26 cellular contexts compared by ENCODE assay signal in the genomic region with DNA sequence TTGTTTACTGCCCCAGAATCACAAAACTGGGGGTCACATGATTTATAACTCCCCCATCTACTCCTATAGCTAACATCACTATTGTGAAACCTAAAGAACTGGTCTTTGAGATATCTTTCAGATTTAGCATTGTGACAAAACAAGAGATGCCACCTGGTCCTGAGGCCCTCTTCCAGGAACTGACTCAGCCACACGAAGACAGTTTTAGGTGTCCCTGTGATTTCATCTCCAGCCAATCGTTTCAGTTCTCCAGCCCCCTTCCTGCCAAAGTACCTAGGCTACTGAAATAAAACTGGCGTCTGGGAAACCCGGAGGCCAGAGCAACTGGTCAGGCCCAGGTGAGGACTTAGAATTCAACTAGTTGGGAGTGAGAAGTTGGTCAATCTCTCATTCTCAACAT.
"Had no signal": no experiment of that assay in that cellular context is flagged by ENCODE, and none has a peak within 500 bp of the region (broad histone marks: within the 10 kb centered on the region; RNA-seq: fewer than 3 reads in every experiment).

No MANE protein-coding gene starts in this region.

- H3K4me1 ChIP-seq: gastrocnemius medialis, testis, tibial nerve, upper lobe of right lung, vagina had no signal

- H3K9me3 ChIP-seq: esophagus muscularis mucosa, gastrocnemius medialis, heart right ventricle, right atrium auricular region, sigmoid colon, testis, tibial nerve, upper lobe of right lung, vagina had no signal

- ATAC-seq: gastrocnemius medialis; heart right ventricle; left lobe of liver; naive thymus-derived CD4-positive, alpha-beta T cell; stimulated activated naive B cell treated with anti-CD40 and anti-IgM and Interleukin-4, amounts not matched to agents 10 μg/mL and 1 μg/mL and 100 μg/mL, for 72 hours; stimulated activated naive CD8-positive, alpha-beta T cell treated with anti-CD3 and anti-CD28 coated beads, Interleukin-15, amount 100 ng/mL, for 72 hours; upper lobe of right lung had no signal

- FAIRE-seq: endometrium, islet of Langerhans had no signal

- H3K27me3 ChIP-seq: dorsolateral prefrontal cortex, esophagus muscularis mucosa, gastrocnemius medialis, heart right ventricle, right atrium auricular region, sigmoid colon, testis, tibial nerve, upper lobe of right lung, vagina had no signal

- H3K36me3 ChIP-seq: gastrocnemius medialis, right atrium auricular region, upper lobe of right lung, vagina had no signal

- H3K9me3 Mint-ChIP-seq: stimulated activated naive B cell treated with anti-CD40 and anti-IgM and Interleukin-4, amounts not matched to agents 10 μg/mL and 1 μg/mL and 100 μg/mL, for 72 hours had no signal

- H3K27me3 Mint-ChIP-seq: naive thymus-derived CD4-positive, alpha-beta T cell; stimulated activated naive B cell treated with anti-CD40 and anti-IgM and Interleukin-4, amounts not matched to agents 10 μg/mL and 1 μg/mL and 100 μg/mL, for 72 hours; stimulated activated naive CD8-positive, alpha-beta T cell treated with anti-CD3 and anti-CD28 coated beads, Interleukin-15, amount 100 ng/mL, for 72 hours had no signal

- H3K4me1 Mint-ChIP-seq: neural crest cell had no signal

- DNase-seq: dorsolateral prefrontal cortex; effector memory CD4-positive, alpha-beta T cell; gastrocnemius medialis; heart right ventricle; hypothalamus; kidney glomerular epithelial cell; mammary epithelial cell; naive thymus-derived CD4-positive, alpha-beta T cell; posterior cingulate gyrus; sigmoid colon; stimulated activated CD4-positive, alpha-beta T cell treated with anti-CD3 and anti-CD28 coated beads, Interleukin-2, amount 100 ng/mL, for 24 hours; stimulated activated CD4-positive, alpha-beta T cell treated with anti-CD3 and anti-CD28 coated beads, Interleukin-4, amount 100 ng/mL, for 4 hours; stimulated activated naive B cell treated with anti-CD40 and anti-IgM and Interleukin-4, amounts not matched to agents 10 μg/mL and 1 μg/mL and 100 μg/mL, for 72 hours; stimulated activated naive CD8-positive, alpha-beta T cell treated with anti-CD3 and anti-CD28 coated beads, Interleukin-15, amount 100 ng/mL, for 72 hours; testis; upper lobe of right lung had no signal

- H3K27ac ChIP-seq: dorsolateral prefrontal cortex, epithelial cell of prostate, esophagus muscularis mucosa, gastrocnemius medialis, heart right ventricle, right atrium auricular region, sigmoid colon, skin epidermis, testis, tibial nerve, upper lobe of right lung, vagina had no signal

- H3K4me3 Mint-ChIP-seq: naive thymus-derived CD4-positive, alpha-beta T cell; neural crest cell; stimulated activated naive B cell treated with anti-CD40 and anti-IgM and Interleukin-4, amounts not matched to agents 10 μg/mL and 1 μg/mL and 100 μg/mL, for 72 hours; stimulated activated naive CD8-positive, alpha-beta T cell treated with anti-CD3 and anti-CD28 coated beads, Interleukin-15, amount 100 ng/mL, for 72 hours had no signal

- H3K27ac Mint-ChIP-seq: naive thymus-derived CD4-positive, alpha-beta T cell; stimulated activated naive B cell treated with anti-CD40 and anti-IgM and Interleukin-4, amounts not matched to agents 10 μg/mL and 1 μg/mL and 100 μg/mL, for 72 hours had no signal

- H3K4me3 ChIP-seq: dorsolateral prefrontal cortex, esophagus muscularis mucosa, gastrocnemius medialis, heart right ventricle, right atrium auricular region, sigmoid colon, skin epidermis, testis, tibial nerve, upper lobe of right lung, vagina had no signal
